In genomic region chr3:11717768-11718581, GRCh38 we compare ENCODE assay signal across 1 cellular context.
TF ChIP-seq lines count a peak whose summit lies in the region.

No MANE protein-coding gene starts in this region.

TF ChIP-seq in K562, 482 proteins besides CTCF, POLR2A, EP300 and RAD21 (continued from another document):
- TF ChIP-seq CHD7 (IDR thresholded peaks at IDR 0.05; ENCODE audit: low read depth, low read length) (no peak), FIP1L1 (IDR thresholded peaks at IDR 0.05; ENCODE audit: low read depth, low read length, poor library complexity, severe bottlenecking) (no peak), ZHX1 (conservative IDR thresholded peaks at IDR 0.05; ENCODE audit: low read length) (no peak)
